Comparison of ENCODE assay signal across 3 cellular contexts in the genomic region with DNA sequence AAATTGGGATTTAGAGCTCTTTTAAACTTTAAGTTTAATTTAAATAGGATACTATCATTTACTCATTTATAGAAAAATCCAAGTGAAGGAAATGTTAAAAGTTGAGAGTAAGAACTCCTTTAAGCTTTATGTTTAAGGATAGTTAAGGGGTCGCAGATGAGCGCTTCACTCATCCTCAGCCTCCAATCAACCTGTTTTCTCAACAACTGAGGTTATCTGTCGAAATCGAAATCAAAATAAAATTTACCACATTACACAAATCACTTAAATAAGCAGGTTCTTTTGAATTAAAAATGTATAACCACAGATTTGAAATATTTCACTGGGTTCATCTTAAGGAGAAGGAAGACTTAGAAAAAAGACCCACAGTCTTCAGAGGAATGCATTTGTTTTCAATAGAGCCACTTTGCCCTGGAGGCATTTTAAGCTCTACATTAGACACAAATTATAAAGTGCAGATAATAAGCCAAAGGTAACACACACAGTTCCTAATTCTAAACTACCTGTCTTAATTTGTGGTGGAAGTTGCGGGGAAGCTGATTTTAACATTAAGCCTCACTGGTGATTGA.
TF ChIP-seq lines count a peak whose summit lies in the region.

No MANE protein-coding gene starts in this region.

TF ChIP-seq in A549, 52 proteins besides CTCF, POLR2A, EP300 and RAD21:
- TF ChIP-seq EHMT2 (IDR thresholded peaks at IDR 0.05; ENCODE audit: low read depth) (no peak), CBX8 (IDR thresholded peaks at IDR 0.05) (0 out of 2 replicates have a peak, but pooled peaks have one; percentile 62), CHD2 (IDR thresholded peaks at IDR 0.05; ENCODE audit: low read length, partially characterized antibody) (no peak), RNF2 (IDR thresholded peaks at IDR 0.05; ENCODE audit: borderline replicate concordance, low read depth) (0 out of 2 replicates have a peak, but pooled peaks have one; percentile 26), POLR2AphosphoS2 (conservative IDR thresholded peaks at IDR 0.05; ENCODE audit: low read length) (no peak)
TF ChIP-seq in A549: peak in this region for 2.

TF ChIP-seq in GM23338, 12 proteins besides CTCF, POLR2A, EP300 and RAD21:
- TF ChIP-seq ZNF114 (CRISPR knock-in tag; IDR thresholded peaks at IDR 0.05) (no peak), EZH2 (IDR thresholded peaks at IDR 0.05; ENCODE audit: low read depth, unreplicated experiment) (peak; percentile 73)

TF ChIP-seq in endothelial cell of umbilical vein, 7 proteins besides CTCF, POLR2A, EP300 and RAD21:
- TF ChIP-seq POLR2AphosphoS5 (IDR thresholded peaks at IDR 0.05; ENCODE audit: insufficient read depth, low read depth, low read length) (no peak), EZH2 (IDR thresholded peaks at IDR 0.05; ENCODE audit: borderline replicate concordance, low read depth, low read length, severe bottlenecking) (peak; percentile 46)
